ENCODE assay signal across 19 cellular contexts in genomic region chr10:52066383-52066782, GRCh38.
A peak's percentile ranks its signal among the peaks of the same experiment; 100 is the strongest.
DNase-seq lines count a peak whose midpoint lies in the region; ATAC-seq and TF ChIP-seq lines count a peak whose summit lies in the region.
"Had no signal": no experiment of that assay in that cellular context is flagged by ENCODE, and none has a peak within 500 bp of the region (broad histone marks: within the 10 kb centered on the region; RNA-seq: fewer than 3 reads in every experiment).

No MANE protein-coding gene starts in this region.

- DNase-seq in A172 (ENCODE audit: low spot score), result peak; percentile 2
- no peak for DNase-seq in HCT116 (ENCODE audit: low read depth, low spot score)
- peak; percentile 2 for DNase-seq in OCI-LY7 (ENCODE audit: low spot score)
- peak; percentile 32 for DNase-seq in glutamatergic neuron
- DNase-seq in SW 1271 (lab: John Stamatoyannopoulos, UW), result no peak
- no peak for DNase-seq in sciatic nerve (ENCODE audit: low spot score)
- DNase-seq in esophagus muscularis mucosa (ENCODE audit: extremely low spot score), result no peak
- DNase-seq in upper lobe of left lung, result no peak
- DNase-seq: activated CD4-positive, alpha-beta T cell treated with anti-CD3 and anti-CD28 coated beads for 1 hour; activated naive CD8-positive, alpha-beta T cell treated with anti-CD3 and anti-CD28 coated beads, Interleukin-2, amount 50 U/mL, for 24 hours; left ventricle myocardium inferior; MM.1S; NCI-H1694 treated with DMSO at 0.1 percent for 48 hours; NCI-H446 treated with DMSO at 0.1 percent for 48 hours; ovary; stimulated activated CD4-positive, alpha-beta T cell treated with anti-CD3 and anti-CD28 coated beads, Interleukin-2, amount 100 ng/mL, for 24 hours; T-helper 9 cell had no signal

- no peak for TF ChIP-seq POLR2A in HCT116 (IDR thresholded peaks at IDR 0.05; ENCODE audit: borderline replicate concordance, extremely low read depth, insufficient read depth, insufficient read length)
- no peak for TF ChIP-seq POLR2A in esophagus muscularis mucosa (IDR thresholded peaks at IDR 0.05; ENCODE audit: low read depth)
- TF ChIP-seq POLR2A in upper lobe of left lung (IDR thresholded peaks at IDR 0.05), result no peak

- H3K27ac ChIP-seq in HCT116 (ENCODE audit: low read depth, low read length) (no peak overlapping the region), OCI-LY7 (ENCODE audit: low read depth, low read length, poor library complexity, severe bottlenecking) (no peak overlapping the region), esophagus muscularis mucosa (replicated peaks in 1 of 4) (no peak overlapping the region), upper lobe of left lung (no peak overlapping the region)
- H3K27ac ChIP-seq: breast epithelium, gastroesophageal sphincter, left ventricle myocardium inferior, ovary had no signal

- H3K4me3 ChIP-seq in HCT116 (replicated peaks in 1 of 2; ENCODE audit: low read depth in 1 of 2, low read length in 2 of 2), result no peak overlapping the region
- no peak overlapping the region for H3K4me3 ChIP-seq in OCI-LY7 (ENCODE audit: low read depth, low read length, poor library complexity, severe bottlenecking)
- H3K4me3 ChIP-seq in esophagus muscularis mucosa, result no peak overlapping the region
- H3K4me3 ChIP-seq in upper lobe of left lung, result no peak overlapping the region
- H3K4me3 ChIP-seq: breast epithelium, gastroesophageal sphincter, left ventricle myocardium inferior, ovary had no signal

- H3K27me3 ChIP-seq in HCT116 (ENCODE audit: insufficient read depth, low read length) (no peaks in the 10 kb centered on the region), esophagus muscularis mucosa (no peaks in the 10 kb centered on the region), upper lobe of left lung (no peaks in the 10 kb centered on the region)
- H3K27me3 ChIP-seq: breast epithelium, gastroesophageal sphincter, ovary had no signal

- RAD21 ChIA-PET in HCT116 (lab: Charles Lee; ENCODE audit: low non-redundant PET in 1 of 2, low total read pairs in 2 of 2, uncharacterized antibody in 2 of 2, unreplicated experiment in 2 of 2), result no interaction called here

- TF ChIP-seq RAD21 in HCT116 (IDR thresholded peaks at IDR 0.05; ENCODE audit: low read depth), result peak; percentile 17; the same call in 1 of the 2 replicates

- BruUV-seq in HCT116 (replicated peaks; lab: Mats Ljungman, UMichigan) (no TSS peak), OCI-LY7 (replicated peaks; lab: Mats Ljungman, UMichigan) (no TSS peak)

- intact Hi-C loops in HCT116 (cut with micrococcal nuclease) (no loop called here), OCI-LY7 (cut with micrococcal nuclease; ENCODE audit: unreplicated experiment) (no loop called here), sciatic nerve (cut with DNase I) (no loop called here), esophagus muscularis mucosa (cut with DNase I) (no loop called here)

- H3K9me2 ChIP-seq in HCT116 (ENCODE audit: insufficient read depth) (no peaks in the 10 kb centered on the region), OCI-LY7 (ENCODE audit: insufficient read depth, low read length) (no peaks in the 10 kb centered on the region)

- H3K9me3 Mint-ChIP-seq in glutamatergic neuron (ENCODE audit: unreplicated experiment), result no peaks in the 10 kb centered on the region
- H3K9me3 Mint-ChIP-seq: activated naive CD8-positive, alpha-beta T cell treated with anti-CD3 and anti-CD28 coated beads, Interleukin-2, amount 50 U/mL, for 24 hours had no signal

- H3K36me3 ChIP-seq in HCT116 (ENCODE audit: control insufficient read depth in 1 of 2, insufficient read depth in 2 of 2, low read length in 2 of 2) (no peaks in the 10 kb centered on the region), OCI-LY7 (ENCODE audit: insufficient read depth, low read length) (no peaks in the 10 kb centered on the region), esophagus muscularis mucosa (peaks cover 0 to 9% (median 0%) of the 10 kb centered on the region in 4 donors), upper lobe of left lung (no peaks in the 10 kb centered on the region)
- H3K36me3 ChIP-seq: breast epithelium, left ventricle myocardium inferior, ovary had no signal

- H2AFZ ChIP-seq in HCT116 (ENCODE audit: low read depth, low read length, poor library complexity, severe bottlenecking), result no peak overlapping the region
- H2AFZ ChIP-seq in OCI-LY7 (ENCODE audit: low read length), result no peak overlapping the region

- no peak for TF ChIP-seq EP300 in esophagus muscularis mucosa (IDR thresholded peaks at IDR 0.05)
- TF ChIP-seq EP300 in upper lobe of left lung (IDR thresholded peaks at IDR 0.05), result no peak

- no peak overlapping the region for H3K4me2 ChIP-seq in HCT116 (ENCODE audit: low read length)
- H3K4me2 ChIP-seq in OCI-LY7 (ENCODE audit: low read length), result no peak overlapping the region

- H3K27me3 Mint-ChIP-seq in glutamatergic neuron (ENCODE audit: unreplicated experiment), result no peaks in the 10 kb centered on the region
- H3K27me3 Mint-ChIP-seq: activated naive CD8-positive, alpha-beta T cell treated with anti-CD3 and anti-CD28 coated beads, Interleukin-2, amount 50 U/mL, for 24 hours had no signal

- CTCF ChIA-PET in HCT116 (lab: Charles Lee) (interaction anchor here (0.9 to 1.2 kb wide), 3 partner anchors 9 to 21 kb away, joined by 3 read pairs; no protein-coding TSS in a partner anchor), OCI-LY7 (lab: Charles Lee; ENCODE audit: unreplicated experiment) (no interaction called here)

- no peak overlapping the region for H3K4me3 Mint-ChIP-seq in glutamatergic neuron (ENCODE audit: unreplicated experiment)
- H3K4me3 Mint-ChIP-seq: activated naive CD8-positive, alpha-beta T cell treated with anti-CD3 and anti-CD28 coated beads, Interleukin-2, amount 50 U/mL, for 24 hours had no signal

- H3K4me1 Mint-ChIP-seq in glutamatergic neuron (ENCODE audit: low read depth, unreplicated experiment), result no peaks in the 10 kb centered on the region

- H3K4me1 ChIP-seq in HCT116 (ENCODE audit: control insufficient read depth in 1 of 2, insufficient read depth in 2 of 2, low read length in 2 of 2) (no peaks in the 10 kb centered on the region), OCI-LY7 (ENCODE audit: insufficient read depth, low read length, poor library complexity, severe bottlenecking) (no peaks in the 10 kb centered on the region), esophagus muscularis mucosa (peaks cover 0 to 3% (median 0%) of the 10 kb centered on the region in 4 donors), upper lobe of left lung (no peaks in the 10 kb centered on the region)
- H3K4me1 ChIP-seq: breast epithelium had no signal

- no peak overlapping the region for H3K9ac ChIP-seq in HCT116 (ENCODE audit: low read length)

- H3K9me3 ChIP-seq in HCT116 (ENCODE audit: control insufficient read depth in 1 of 2, insufficient read depth in 1 of 2, low read depth in 1 of 2, low read length in 2 of 2), result no peaks in the 10 kb centered on the region; a peak in 1 of 4 replicates
- no peaks in the 10 kb centered on the region for H3K9me3 ChIP-seq in OCI-LY7 (ENCODE audit: low read length)
- no peaks in the 10 kb centered on the region for H3K9me3 ChIP-seq in esophagus muscularis mucosa
- no peaks in the 10 kb centered on the region for H3K9me3 ChIP-seq in upper lobe of left lung
- H3K9me3 ChIP-seq: breast epithelium, gastroesophageal sphincter, left ventricle myocardium inferior, ovary had no signal

- TF ChIP-seq CTCF in HCT116 (IDR thresholded peaks at IDR 0.05 in 2 of 3, conservative IDR thresholded peaks at IDR 0.05 in 1 of 3; ENCODE audit: borderline replicate concordance in 1 of 3, insufficient read depth in 1 of 3, low read depth in 2 of 3, low read length in 2 of 3) (peak in 2 of 3 experiments; percentile 30 to 31; a peak in 2 of 6 replicates), OCI-LY7 (conservative IDR thresholded peaks at IDR 0.05; ENCODE audit: low read length) (no peak), glutamatergic neuron (IDR thresholded peaks at IDR 0.05; ENCODE audit: partially characterized antibody, unreplicated experiment) (no peak), esophagus muscularis mucosa (IDR thresholded peaks at IDR 0.05) (no peak), upper lobe of left lung (IDR thresholded peaks at IDR 0.05) (no peak)

- POLR2A ChIA-PET in HCT116 (lab: Charles Lee), result no interaction called here
- POLR2A ChIA-PET in OCI-LY7 (lab: Charles Lee), result no interaction called here

- H4K20me1 ChIP-seq in HCT116 (ENCODE audit: insufficient read depth) (no peaks in the 10 kb centered on the region), OCI-LY7 (ENCODE audit: insufficient read depth, low read length) (no peaks in the 10 kb centered on the region)

- H3K27ac Mint-ChIP-seq in glutamatergic neuron (ENCODE audit: unreplicated experiment), result no peak overlapping the region
- H3K27ac Mint-ChIP-seq: activated naive CD8-positive, alpha-beta T cell treated with anti-CD3 and anti-CD28 coated beads, Interleukin-2, amount 50 U/mL, for 24 hours had no signal

- peak; percentile 71 for ATAC-seq in HCT116
- no peak for ATAC-seq in sciatic nerve
- no peak for ATAC-seq in upper lobe of left lung (ENCODE audit: low FRiP score in 2 of 2)
- ATAC-seq: activated naive CD8-positive, alpha-beta T cell treated with anti-CD3 and anti-CD28 coated beads, Interleukin-2, amount 50 U/mL, for 24 hours; gastroesophageal sphincter had no signal

- H3K79me2 ChIP-seq in HCT116 (ENCODE audit: insufficient read depth, low read length), result no peaks in the 10 kb centered on the region
- H3K79me2 ChIP-seq in OCI-LY7 (ENCODE audit: insufficient read depth, low read depth, low read length), result no peaks in the 10 kb centered on the region

- H3K36me3 Mint-ChIP-seq in glutamatergic neuron (ENCODE audit: unreplicated experiment), result no peaks in the 10 kb centered on the region

- 92% methylated on average over 6 of the region's 6 CpGs for WGBS in esophagus muscularis mucosa
- WGBS in upper lobe of left lung, 2 donors, result 90 to 92% methylated on average over 6 of the region's 6 CpGs

TF ChIP-seq in HCT116, 20 proteins besides CTCF, POLR2A, EP300 and RAD21:
- TF ChIP-seq YY1 (IDR thresholded peaks at IDR 0.05; ENCODE audit: extremely low read depth, insufficient replicate concordance, low read depth, low read length), result no peak
- TF ChIP-seq SP1 (IDR thresholded peaks at IDR 0.05; ENCODE audit: low read depth), result no peak
- no peak for TF ChIP-seq TCF7L2 (IDR thresholded peaks at IDR 0.05; ENCODE audit: borderline replicate concordance, extremely low read depth, insufficient read depth, insufficient read length)
- TF ChIP-seq EGR1 (IDR thresholded peaks at IDR 0.05; ENCODE audit: low read depth), result no peak
- no peak for TF ChIP-seq SRF (IDR thresholded peaks at IDR 0.05; ENCODE audit: low read depth)
- TF ChIP-seq POLR2AphosphoS5 (IDR thresholded peaks at IDR 0.05; ENCODE audit: low read depth, low read length), result no peak
- TF ChIP-seq FOSL1 (IDR thresholded peaks at IDR 0.05; ENCODE audit: low read depth), result no peak
- no peak for TF ChIP-seq JUND (IDR thresholded peaks at IDR 0.05)

Comparison
In these comparisons a context has a peak if more than half of its experiments do, and no peak if none do; other contexts are left out.
1. DNase-seq: peak in A172 (single experiment), OCI-LY7 (single experiment) and glutamatergic neuron (single experiment); none in HCT116 (single experiment), SW 1271 (0 of 2), sciatic nerve (single experiment), esophagus muscularis mucosa (single experiment) and upper lobe of left lung (0 of 2).
2. CTCF ChIP-seq: peak in HCT116 (2 of 3); none in OCI-LY7 (single experiment), glutamatergic neuron (single experiment), esophagus muscularis mucosa (0 of 3) and upper lobe of left lung (0 of 6).